ENCODE assay signal across 9 cellular contexts in genomic region chr1:10509823-10510509, GRCh38. TPM values are rescaled to one million over a fixed set of nuclear protein-coding genes. Genes with fewer than 3 reads are reported as not detected.
DNase-seq lines count a peak whose midpoint lies in the region; ATAC-seq, FAIRE-seq and TF ChIP-seq lines count a peak whose summit lies in the region.
"Had no signal": no experiment of that assay in that cellular context is flagged by ENCODE, and none has a peak within 500 bp of the region (broad histone marks: within the 10 kb centered on the region; RNA-seq: fewer than 3 reads in every experiment).

No MANE protein-coding gene starts in this region.

- H3K27ac ChIP-seq in HepG2 (ENCODE audit: extremely low read length, insufficient read depth, low read length): no peak overlapping the region
- H3K27ac ChIP-seq in uterus: peak overlapping the region; percentile 6 to 26

- POLR2A ChIA-PET in activated CD8-positive, alpha-beta T cell treated with anti-CD3 and anti-CD28 coated beads, Interleukin-2, amount 10 ng/mL, durations not matched to agents 7 days and 5 days (lab: Charles Lee): interaction anchor here (1.3 to 1.5 kb wide), 3 partner anchors 15 to 19 kb away, joined by 5 to 10 read pairs (median 7); no protein-coding TSS in a partner anchor
- POLR2A ChIA-PET in HepG2 (lab: Yijun Ruan, JAX): no interaction called here

- H3K27me3 Mint-ChIP-seq in activated naive CD4-positive, alpha-beta T cell treated with anti-CD3 and anti-CD28 coated beads, Interleukin-2, amount 50 U/mL, for 24 hours: no peaks in the 10 kb centered on the region
- no peaks in the 10 kb centered on the region for H3K27me3 Mint-ChIP-seq in activated CD8-positive, alpha-beta T cell treated with anti-CD3 and anti-CD28 coated beads, Interleukin-2, amount 10 ng/mL, durations not matched to agents 7 days and 5 days (ENCODE audit: low read depth)

- peak overlapping the region; percentile 30 for H3K27ac Mint-ChIP-seq in activated naive CD4-positive, alpha-beta T cell treated with anti-CD3 and anti-CD28 coated beads, Interleukin-2, amount 50 U/mL, for 24 hours
- H3K27ac Mint-ChIP-seq in activated CD8-positive, alpha-beta T cell treated with anti-CD3 and anti-CD28 coated beads, Interleukin-2, amount 10 ng/mL, durations not matched to agents 7 days and 5 days: peak overlapping the region; percentile 94

- intact Hi-C loops in HepG2 (cut with micrococcal nuclease; ENCODE audit: unreplicated experiment): loop anchor here (5.0 to 10.0 kb wide), 3 partner anchors 85 to 177 kb away; no protein-coding TSS in a partner anchor
- intact Hi-C loops in uterus (cut with DNase I; ENCODE audit: low total_unique reads): loop anchor here (5.0 kb wide), 1 partner anchor 357 kb away; no protein-coding TSS in a partner anchor

- H3K9me3 ChIP-seq in HepG2 (ENCODE audit: low read length) (no peaks in the 10 kb centered on the region), uterus (no peaks in the 10 kb centered on the region)

- H3K27me3 ChIP-seq in HepG2 (ENCODE audit: control insufficient read depth in 1 of 2, insufficient read depth in 2 of 2, low read length in 2 of 2) (no peaks in the 10 kb centered on the region), uterus (no peaks in the 10 kb centered on the region)

- H3K4me1 ChIP-seq in HepG2 (ENCODE audit: insufficient read depth, low read length) (peaks cover 58% of the 10 kb centered on the region), uterus (peaks cover 0 to 8% of the 10 kb centered on the region in 2 donors)

- peaks cover 3% of the 10 kb centered on the region for H3K36me3 Mint-ChIP-seq in activated naive CD4-positive, alpha-beta T cell treated with anti-CD3 and anti-CD28 coated beads, Interleukin-2, amount 50 U/mL, for 24 hours
- H3K36me3 Mint-ChIP-seq in activated CD8-positive, alpha-beta T cell treated with anti-CD3 and anti-CD28 coated beads, Interleukin-2, amount 10 ng/mL, durations not matched to agents 7 days and 5 days (ENCODE audit: low read depth): peaks cover 16% of the 10 kb centered on the region

- H3K36me3 ChIP-seq in HepG2 (replicated peaks in 1 of 2; ENCODE audit: control insufficient read depth in 1 of 2, insufficient read depth in 2 of 2, low read length in 2 of 2) (peaks cover 0 to 3% of the 10 kb centered on the region in 2 experiments; a peak in 1 of 5 replicates), uterus (no peaks in the 10 kb centered on the region)

- peaks cover 43% of the 10 kb centered on the region for H3K79me2 ChIP-seq in HepG2 (ENCODE audit: insufficient read depth, low read length)

- peaks cover 77% of the 10 kb centered on the region for H3K4me1 Mint-ChIP-seq in activated naive CD4-positive, alpha-beta T cell treated with anti-CD3 and anti-CD28 coated beads, Interleukin-2, amount 50 U/mL, for 24 hours
- H3K4me1 Mint-ChIP-seq in activated CD8-positive, alpha-beta T cell treated with anti-CD3 and anti-CD28 coated beads, Interleukin-2, amount 10 ng/mL, durations not matched to agents 7 days and 5 days (ENCODE audit: low read depth): peaks cover 78% of the 10 kb centered on the region

- FAIRE-seq in HepG2 (lab: Jason Lieb, UNC): peak; percentile 28

- peaks cover 27% of the 10 kb centered on the region for H4K20me1 ChIP-seq in HepG2 (ENCODE audit: insufficient read depth, low read length)

- BruUV-seq in HepG2 (replicated peaks; lab: Mats Ljungman, UMichigan): no TSS peak

- WGBS in HepG2 (ENCODE audit: low lambda C conversion rate): 59% methylated on average over 6 of the region's 6 CpGs

- no peak for TF ChIP-seq RAD21 in HepG2 (CRISPR knock-in tag; IDR thresholded peaks at IDR 0.05)

- CTCF ChIA-PET in activated CD8-positive, alpha-beta T cell treated with anti-CD3 and anti-CD28 coated beads, Interleukin-2, amount 10 ng/mL, durations not matched to agents 7 days and 5 days (lab: Charles Lee): interaction anchor here (0.6 to 10.7 kb wide), 5 partner anchors 13 to 432 kb away, joined by 3 to 228 read pairs (median 5); no protein-coding TSS in a partner anchor
- CTCF ChIA-PET in HepG2 (lab: Yijun Ruan, JAX; ENCODE audit: low intra/inter-chr PET ratio, low total read pairs): no interaction called here

- no peak for TF ChIP-seq CTCF in HepG2 (CRISPR knock-in tag; IDR thresholded peaks at IDR 0.05)
- no peak for TF ChIP-seq CTCF in uterus (IDR thresholded peaks at IDR 0.05)

- H3K9ac ChIP-seq in HepG2 (ENCODE audit: insufficient read depth, low read depth, low read length): no peak overlapping the region

- H2AFZ ChIP-seq in HepG2 (ENCODE audit: low read length): no peak overlapping the region

- in situ Hi-C loops in HepG2 (cut with HindIII; ENCODE audit: extremely low pct_ligation_motif_present, low pct_unique_long_range_greater_than_20kb): loop anchor here (5.0 to 10.0 kb wide), 3 partner anchors 277 to 435 kb away; no protein-coding TSS in a partner anchor

- no peak for DNase-seq in activated naive CD4-positive, alpha-beta T cell treated with anti-CD3 and anti-CD28 coated beads, Interleukin-2, amount 50 U/mL, for 16 hours
- DNase-seq in activated CD8-positive, alpha-beta T cell treated with anti-CD3 and anti-CD28 coated beads, Interleukin-2, amount 10 ng/mL, durations not matched to agents 7 days and 5 days: no peak
- DNase-seq in HepG2 (ENCODE audit: low spot score) (no peak), uterus (no peak), RPMI8226 (no peak)

- H3K4me3 Mint-ChIP-seq in activated naive CD4-positive, alpha-beta T cell treated with anti-CD3 and anti-CD28 coated beads, Interleukin-2, amount 50 U/mL, for 24 hours: peak overlapping the region; percentile 53
- peak overlapping the region; percentile 66 for H3K4me3 Mint-ChIP-seq in activated CD8-positive, alpha-beta T cell treated with anti-CD3 and anti-CD28 coated beads, Interleukin-2, amount 10 ng/mL, durations not matched to agents 7 days and 5 days

- H3K4me2 ChIP-seq in HepG2 (ENCODE audit: low read depth, low read length): no peak overlapping the region

- H3K4me3 ChIP-seq in HepG2 (replicated peaks in 1 of 3; ENCODE audit: insufficient read depth in 1 of 3, low read depth in 2 of 3, low read length in 3 of 3) (no peak overlapping the region), uterus (no peak overlapping the region)
- H3K4me3 ChIP-seq: lung had no signal

- TF ChIP-seq POLR2A in HepG2 (IDR thresholded peaks at IDR 0.05; ENCODE audit: insufficient read depth in 1 of 2, low read depth in 2 of 2, low read length in 2 of 2) (no peak), uterus (IDR thresholded peaks at IDR 0.05) (no peak)

- ATAC-seq in activated CD8-positive, alpha-beta T cell treated with anti-CD3 and anti-CD28 coated beads, Interleukin-2, amount 10 ng/mL, durations not matched to agents 7 days and 5 days: no peak
- ATAC-seq in HepG2: no peak
- no peak for ATAC-seq in GM18517 (IDR thresholded peaks at IDR 0.05; ENCODE audit: unreplicated experiment)
- ATAC-seq in HG02678 (IDR thresholded peaks at IDR 0.05; ENCODE audit: unreplicated experiment): no peak

- H3K9me3 Mint-ChIP-seq in activated naive CD4-positive, alpha-beta T cell treated with anti-CD3 and anti-CD28 coated beads, Interleukin-2, amount 50 U/mL, for 24 hours: no peaks in the 10 kb centered on the region
- H3K9me3 Mint-ChIP-seq in activated CD8-positive, alpha-beta T cell treated with anti-CD3 and anti-CD28 coated beads, Interleukin-2, amount 10 ng/mL, durations not matched to agents 7 days and 5 days (ENCODE audit: insufficient read depth): no peaks in the 10 kb centered on the region

- TF ChIP-seq EP300 in HepG2 (IDR thresholded peaks at IDR 0.05; ENCODE audit: low read depth in 2 of 2, low read length in 2 of 2) (no peak), HepG2 (CRISPR knock-in tag; IDR thresholded peaks at IDR 0.05; ENCODE audit: borderline replicate concordance) (no peak)

RNA-seq across cellular contexts. Expression of gene PEX14, which starts 35.2 kb away (rescaled TPM):
- 10 to 100 TPM; 17.7 to 19.1 TPM for total RNA-seq in activated CD8-positive, alpha-beta T cell treated with anti-CD3 and anti-CD28 coated beads, Interleukin-2, amount 10 ng/mL, durations not matched to agents 7 days and 5 days
- total RNA-seq in HepG2 (2016; rRNA removed; fragmentation: Illumina TruSeq; extraction: Trizol) (5.9 and 9.9 TPM in 2 replicates), uterus (10 to 100 TPM in 1 of 4 donors, 1 to 10 TPM in 3; 2.0 to 21.9 (median 5.3) TPM)
- total RNA-seq in HepG2 (2016; cell fraction: cytosol; rRNA removed; fragmentation: Illumina TruSeq; extraction: Trizol; ENCODE audit: low read depth): 5.4 and 5.5 TPM in 2 replicates
- total RNA-seq in HepG2 (2016; cell fraction: insoluble cytoplasmic fraction; rRNA removed; fragmentation: Illumina TruSeq; extraction: Trizol): 6.0 and 11.1 TPM in 2 replicates
- 6.6 and 8.1 TPM in 2 replicates for total RNA-seq in HepG2 (2016; cell fraction: membrane; rRNA removed; fragmentation: Illumina TruSeq; extraction: Trizol)
- total RNA-seq in HepG2 (2016; cell fraction: nucleus; rRNA removed; fragmentation: Illumina TruSeq; extraction: Trizol): 11.8 and 16.0 TPM in 2 replicates
- polyA plus RNA-seq in HepG2 (2011; rRNA removed): 6.3 and 6.5 TPM in 2 replicates
- polyA plus RNA-seq in HepG2 (2011; cell fraction: cytosol; rRNA removed): 5.8 and 7.7 TPM in 2 replicates
- polyA plus RNA-seq in HepG2 (2011; cell fraction: nucleus; rRNA removed): 22.7 and 25.4 TPM in 2 replicates
- polyA plus RNA-seq in HepG2 (2012): 10.8 and 15.1 TPM in 2 replicates
- 3.9 and 4.0 TPM in 2 replicates for polyA plus RNA-seq in HepG2 (2016; cell fraction: cytosol; fragmentation: Illumina TruSeq; extraction: Trizol; ENCODE audit: low read depth)
- polyA plus RNA-seq in HepG2 (2016; cell fraction: insoluble cytoplasmic fraction; fragmentation: Illumina TruSeq; extraction: Trizol; ENCODE audit: low read depth): 8.3 and 10.4 TPM in 2 replicates
- polyA plus RNA-seq in HepG2 (2016; cell fraction: membrane; fragmentation: Illumina TruSeq; extraction: Trizol; ENCODE audit: low read depth): 5.7 and 6.2 TPM in 2 replicates
- polyA plus RNA-seq in HepG2 (2016; cell fraction: nucleus; fragmentation: Illumina TruSeq; extraction: Trizol; ENCODE audit: insufficient read depth, low read depth): 25.5 and 27.0 TPM in 2 replicates
- polyA minus RNA-seq in HepG2 (2011; rRNA and poly(A)+ RNA removed; ENCODE audit: low replicate concordance): 7.0 and 10.1 TPM in 2 replicates
- polyA minus RNA-seq in HepG2 (2011; cell fraction: cytosol; rRNA and poly(A)+ RNA removed): 5.2 and 5.5 TPM in 2 replicates
- 15.8 and 20.3 TPM in 2 replicates for polyA minus RNA-seq in HepG2 (2011; cell fraction: nucleus; rRNA and poly(A)+ RNA removed)

RNA-seq across cellular contexts. Expression of gene DFFA, which starts 37.6 kb away (rescaled TPM):
- 10 to 100 TPM; 38.7 to 39.5 TPM for total RNA-seq in activated CD8-positive, alpha-beta T cell treated with anti-CD3 and anti-CD28 coated beads, Interleukin-2, amount 10 ng/mL, durations not matched to agents 7 days and 5 days
- total RNA-seq in HepG2 (2016; rRNA removed; fragmentation: Illumina TruSeq; extraction: Trizol): 33.9 and 44.6 TPM in 2 replicates
- 8.8 and 9.5 TPM in 2 replicates for total RNA-seq in HepG2 (2016; cell fraction: cytosol; rRNA removed; fragmentation: Illumina TruSeq; extraction: Trizol; ENCODE audit: low read depth)
- 34.8 and 45.3 TPM in 2 replicates for total RNA-seq in HepG2 (2016; cell fraction: insoluble cytoplasmic fraction; rRNA removed; fragmentation: Illumina TruSeq; extraction: Trizol)
- total RNA-seq in HepG2 (2016; cell fraction: membrane; rRNA removed; fragmentation: Illumina TruSeq; extraction: Trizol): 18.7 and 19.6 TPM in 2 replicates
- 14.0 and 17.3 TPM in 2 replicates for total RNA-seq in HepG2 (2016; cell fraction: nucleus; rRNA removed; fragmentation: Illumina TruSeq; extraction: Trizol)
- 16.5 and 16.6 TPM in 2 replicates for polyA plus RNA-seq in HepG2 (2011; rRNA removed)
- polyA plus RNA-seq in HepG2 (2011; cell fraction: cytosol; rRNA removed): 12.9 and 13.7 TPM in 2 replicates
- polyA plus RNA-seq in HepG2 (2011; cell fraction: nucleus; rRNA removed): 5.9 and 7.7 TPM in 2 replicates
- polyA plus RNA-seq in HepG2 (2012): 10.7 and 12.2 TPM in 2 replicates
- 6.5 and 6.7 TPM in 2 replicates for polyA plus RNA-seq in HepG2 (2016; cell fraction: cytosol; fragmentation: Illumina TruSeq; extraction: Trizol; ENCODE audit: low read depth)
- 32.4 and 33.3 TPM in 2 replicates for polyA plus RNA-seq in HepG2 (2016; cell fraction: insoluble cytoplasmic fraction; fragmentation: Illumina TruSeq; extraction: Trizol; ENCODE audit: low read depth)
- 10.4 and 10.6 TPM in 2 replicates for polyA plus RNA-seq in HepG2 (2016; cell fraction: membrane; fragmentation: Illumina TruSeq; extraction: Trizol; ENCODE audit: low read depth)
- 20.0 and 20.1 TPM in 2 replicates for polyA plus RNA-seq in HepG2 (2016; cell fraction: nucleus; fragmentation: Illumina TruSeq; extraction: Trizol; ENCODE audit: insufficient read depth, low read depth)
- polyA minus RNA-seq in HepG2 (2011; rRNA and poly(A)+ RNA removed; ENCODE audit: low replicate concordance): 36.7 and 57.5 TPM in 2 replicates
- polyA minus RNA-seq in HepG2 (2011; cell fraction: cytosol; rRNA and poly(A)+ RNA removed): 10.2 and 11.0 TPM in 2 replicates
- 11.3 and 12.9 TPM in 2 replicates for polyA minus RNA-seq in HepG2 (2011; cell fraction: nucleus; rRNA and poly(A)+ RNA removed)
- total RNA-seq in uterus: 10 to 100 TPM in 3 of 4 donors, 1 to 10 TPM in 1; 5.1 to 41.6 (median 25.7) TPM
